10 cellular contexts compared by ENCODE assay signal in the genomic region with DNA sequence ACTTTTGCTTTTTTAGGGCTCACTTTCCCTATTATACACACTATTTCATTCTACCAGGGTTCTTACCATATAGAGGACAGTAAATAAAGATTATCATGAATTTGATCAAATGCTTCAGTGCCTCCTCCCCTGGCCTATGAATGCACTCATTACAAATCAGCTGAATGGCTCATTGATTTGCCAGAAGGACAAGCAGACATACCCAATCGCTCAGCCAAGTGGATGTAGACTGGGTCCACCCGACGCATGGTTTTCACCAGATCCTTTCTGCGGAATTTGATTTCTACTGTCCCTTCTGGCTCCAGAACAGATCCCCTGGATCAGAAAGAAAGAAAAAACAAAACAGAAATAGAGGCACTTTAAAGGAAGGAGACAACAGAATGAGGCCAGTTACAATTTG.
"Had no signal": no experiment of that assay in that cellular context is flagged by ENCODE, and none has a peak within 500 bp of the region (broad histone marks: within the 10 kb centered on the region; RNA-seq: fewer than 3 reads in every experiment).

No MANE protein-coding gene starts in this region.

- H3K27ac Mint-ChIP-seq: activated CD4-positive, alpha-beta T cell treated with anti-CD3 and anti-CD28 coated beads for 36 hours; activated CD8-positive, alpha-beta T cell treated with anti-CD3 and anti-CD28 coated beads for 36 hours; activated T-cell treated with anti-CD3 and anti-CD28 coated beads, Interleukin-2, amount 50 U/mL, for 72 hours; natural killer cell treated with Interleukin-12 subunit alpha and Interleukin-12 subunit beta and Interleukin-15 and Interleukin-18, amount 100 ng/mL, for 72 hours had no signal

- DNase-seq: activated CD4-positive, alpha-beta T cell treated with anti-CD3 and anti-CD28 coated beads for 36 hours; activated CD8-positive, alpha-beta memory T cell treated with anti-CD3 and anti-CD28 coated beads, Interleukin-2, amount 50 U/mL, for 4 hours; activated CD8-positive, alpha-beta T cell treated with anti-CD3 and anti-CD28 coated beads for 36 hours; activated T-cell treated with anti-CD3 and anti-CD28 coated beads, Interleukin-2, amount 50 U/mL, for 72 hours; effector CD8-positive, alpha-beta T cell; gastrocnemius medialis; pancreas; SJCRH30; WERI-Rb-1 had no signal

- H3K4me3 Mint-ChIP-seq: activated CD4-positive, alpha-beta T cell treated with anti-CD3 and anti-CD28 coated beads for 36 hours; activated CD8-positive, alpha-beta T cell treated with anti-CD3 and anti-CD28 coated beads for 36 hours; activated T-cell treated with anti-CD3 and anti-CD28 coated beads, Interleukin-2, amount 50 U/mL, for 72 hours; natural killer cell treated with Interleukin-12 subunit alpha and Interleukin-12 subunit beta and Interleukin-15 and Interleukin-18, amount 100 ng/mL, for 72 hours had no signal

- H3K4me1 Mint-ChIP-seq: activated CD4-positive, alpha-beta T cell treated with anti-CD3 and anti-CD28 coated beads for 36 hours had no signal

- H3K27me3 Mint-ChIP-seq: activated CD4-positive, alpha-beta T cell treated with anti-CD3 and anti-CD28 coated beads for 36 hours; activated CD8-positive, alpha-beta T cell treated with anti-CD3 and anti-CD28 coated beads for 36 hours; natural killer cell treated with Interleukin-12 subunit alpha and Interleukin-12 subunit beta and Interleukin-15 and Interleukin-18, amount 100 ng/mL, for 72 hours had no signal

- H3K9me3 Mint-ChIP-seq: activated CD8-positive, alpha-beta T cell treated with anti-CD3 and anti-CD28 coated beads for 36 hours; activated T-cell treated with anti-CD3 and anti-CD28 coated beads, Interleukin-2, amount 50 U/mL, for 72 hours; natural killer cell treated with Interleukin-12 subunit alpha and Interleukin-12 subunit beta and Interleukin-15 and Interleukin-18, amount 100 ng/mL, for 72 hours had no signal
